Comparison of ENCODE assay signal across 23 cellular contexts in the genomic region with DNA sequence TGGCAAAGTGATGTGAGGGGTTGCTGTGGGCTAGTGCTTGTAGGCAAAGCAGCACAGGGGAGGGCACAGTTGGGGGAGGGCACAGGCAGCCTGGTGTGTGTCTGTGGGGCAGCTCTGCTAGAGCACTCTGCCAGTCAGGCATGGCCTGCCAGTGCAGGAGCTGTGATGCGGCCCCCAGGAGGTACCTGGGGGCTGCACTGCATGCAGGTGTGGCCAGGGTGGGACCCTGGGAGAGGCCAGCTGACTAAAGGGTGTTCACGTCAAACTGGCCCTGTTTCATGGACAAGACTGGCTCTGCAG.
"Had no signal": no experiment of that assay in that cellular context is flagged by ENCODE, and none has a peak within 500 bp of the region (broad histone marks: within the 10 kb centered on the region; RNA-seq: fewer than 3 reads in every experiment).

No MANE protein-coding gene starts in this region.

- ATAC-seq: activated CD8-positive, alpha-beta T cell treated with anti-CD3 and anti-CD28 coated beads, Interleukin-2, amount 10 ng/mL, durations not matched to agents 7 days and 5 days; activated naive CD8-positive, alpha-beta T cell treated with anti-CD3 and anti-CD28 coated beads, Interleukin-2, amount 50 U/mL, for 24 hours; body of pancreas; esophagus mucosa; naive thymus-derived CD4-positive, alpha-beta T cell had no signal

- H3K27me3 ChIP-seq: body of pancreas, stomach, suprapubic skin, tibial nerve, vagina had no signal

- FAIRE-seq: islet of Langerhans had no signal

- H3K9me3 ChIP-seq: body of pancreas, prostate gland, suprapubic skin, vagina had no signal

- H3K27ac ChIP-seq: body of pancreas, lower lobe of right lung, prostate gland, stomach, suprapubic skin, tibial nerve, vagina, WERI-Rb-1 had no signal

- H3K36me3 ChIP-seq: lower lobe of right lung, prostate gland, stomach, suprapubic skin, vagina, WERI-Rb-1 had no signal

- H3K4me1 ChIP-seq: prostate gland had no signal

- DNase-seq: activated CD4-positive, alpha-beta T cell treated with anti-CD3 and anti-CD28 coated beads for 1 hour; activated CD4-positive, alpha-beta T cell treated with anti-CD3 and anti-CD28 coated beads, Interleukin-2, amount 50 U/mL, for 1 hour; activated CD8-positive, alpha-beta T cell treated with anti-CD3 and anti-CD28 coated beads, Interleukin-2, amount 10 ng/mL, durations not matched to agents 7 days and 5 days; activated gamma-delta T cell; activated naive CD4-positive, alpha-beta T cell treated with anti-CD3 and anti-CD28 coated beads, Interleukin-2, amount 50 U/mL, for 16 hours; activated naive CD8-positive, alpha-beta T cell treated with anti-CD3 and anti-CD28 coated beads, Interleukin-2, amount 50 U/mL, for 24 hours; anterior cingulate cortex; body of pancreas; caudate nucleus; dermis blood vessel endothelial cell; effector CD8-positive, alpha-beta T cell; foreskin melanocyte; lower lobe of right lung; naive thymus-derived CD4-positive, alpha-beta T cell; stimulated activated CD4-positive, alpha-beta T cell treated with anti-CD3 and anti-CD28 coated beads, Interleukin-1b, Interleukin-23, amount 100 ng/mL, for 48 hours; stomach; WERI-Rb-1 had no signal

- H3K4me3 ChIP-seq: body of pancreas, lower lobe of right lung, prostate gland, stomach, suprapubic skin, tibial nerve, vagina had no signal
